In the genomic region with DNA sequence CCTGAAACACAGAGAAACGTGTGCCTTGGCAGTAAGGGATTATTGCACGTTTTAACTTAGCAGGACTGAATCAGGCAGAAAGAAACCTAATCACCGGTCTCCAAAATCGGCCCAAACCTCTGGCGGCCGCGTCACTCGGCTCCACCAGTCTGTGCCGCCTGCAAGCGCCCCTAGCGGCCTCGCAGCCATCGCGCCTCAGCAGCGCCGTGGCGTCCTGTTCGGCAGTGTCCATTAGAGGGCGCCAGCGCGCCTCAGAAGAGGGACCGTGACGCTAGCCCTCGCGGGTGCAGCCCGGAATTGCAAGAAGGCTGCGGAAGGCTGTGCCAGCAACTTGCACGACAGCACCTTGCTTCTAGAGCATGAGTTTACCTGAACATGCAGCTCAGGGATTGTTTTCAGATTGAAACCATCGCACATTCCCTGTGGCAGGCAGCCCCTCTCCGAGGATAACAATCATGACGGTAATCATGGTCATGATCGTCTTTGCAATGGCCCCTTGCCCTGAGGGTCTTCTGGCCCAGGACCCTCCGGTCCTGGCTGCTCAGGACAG, we compare ENCODE assay signal across 8 cellular contexts.
DNase-seq lines count a peak whose midpoint lies in the region; ATAC-seq and TF ChIP-seq lines count a peak whose summit lies in the region.

No MANE protein-coding gene starts in this region.

- peak overlapping the region; percentile 96 to 98 for H3K27ac Mint-ChIP-seq in natural killer cell
- peak overlapping the region; percentile 91 for H3K27ac Mint-ChIP-seq in stimulated activated naive B cell treated with anti-CD40 and anti-IgM and Interleukin-4, amounts not matched to agents 10 μg/mL and 1 μg/mL and 100 μg/mL, for 72 hours

- H3K27me3 Mint-ChIP-seq in natural killer cell (ENCODE audit: low read depth in 2 of 2), result no peaks in the 10 kb centered on the region
- H3K27me3 Mint-ChIP-seq in stimulated activated naive B cell treated with anti-CD40 and anti-IgM and Interleukin-4, amounts not matched to agents 10 μg/mL and 1 μg/mL and 100 μg/mL, for 72 hours, result peaks cover 12 to 16% of the 10 kb centered on the region in 2 donors

- peak; percentile 99 for DNase-seq in ELF-1 (ENCODE audit: low read depth, low spot score)
- DNase-seq in H7, result peak; percentile 94
- peak; percentile 97 for DNase-seq in LoVo (ENCODE audit: low spot score)
- peak; percentile 92 for DNase-seq in RPMI8226
- peak; percentile 94 for DNase-seq in activated T-helper 9 cell treated with anti-CD3 and anti-CD28 coated beads, Interleukin-2, amount 50 U/mL, for 16 hours (ENCODE audit: low read depth)
- DNase-seq in fibroblast of pulmonary artery (ENCODE audit: low read depth), result peak; percentile 96
- peak; percentile 99 for DNase-seq in natural killer cell
- DNase-seq in stimulated activated naive B cell treated with anti-CD40 and anti-IgM and Interleukin-4, amounts not matched to agents 10 μg/mL and 1 μg/mL and 100 μg/mL, for 72 hours, result peak; percentile 96

- intact Hi-C loops in natural killer cell (cut with micrococcal nuclease), result loop anchor here (1.0 to 10.0 kb wide), 6 partner anchors 82 to 748 kb away; partner anchors contain the start of genes BCAS2, NRAS and OLFML3

- peak; percentile 84 to 98 (median 88) for ATAC-seq in natural killer cell
- ATAC-seq in stimulated activated naive B cell treated with anti-CD40 and anti-IgM and Interleukin-4, amounts not matched to agents 10 μg/mL and 1 μg/mL and 100 μg/mL, for 72 hours (replicated peaks), result peak; percentile 100

- no peaks in the 10 kb centered on the region for H3K36me3 Mint-ChIP-seq in natural killer cell
- H3K36me3 Mint-ChIP-seq in stimulated activated naive B cell treated with anti-CD40 and anti-IgM and Interleukin-4, amounts not matched to agents 10 μg/mL and 1 μg/mL and 100 μg/mL, for 72 hours, result no peaks in the 10 kb centered on the region

- peaks cover 50 to 52% of the 10 kb centered on the region in 2 donors for H3K4me1 Mint-ChIP-seq in natural killer cell
- H3K4me1 Mint-ChIP-seq in stimulated activated naive B cell treated with anti-CD40 and anti-IgM and Interleukin-4, amounts not matched to agents 10 μg/mL and 1 μg/mL and 100 μg/mL, for 72 hours, result peaks cover 6 to 15% of the 10 kb centered on the region in 2 donors

- H3K27me3 ChIP-seq in H7 (ENCODE audit: control insufficient read depth, insufficient read depth, low read length), result peaks cover 11% of the 10 kb centered on the region

- H3K36me3 ChIP-seq in H7 (replicated peaks; ENCODE audit: control insufficient read depth, insufficient read depth, low read length), result no peaks in the 10 kb centered on the region

- H3K4me3 ChIP-seq in H7 (ENCODE audit: insufficient read depth, low read depth, low read length) (peak overlapping the region; percentile 44), fibroblast of pulmonary artery (replicated peaks; ENCODE audit: low read depth, low read length) (peak overlapping the region; percentile 62)

- H3K9me3 Mint-ChIP-seq in natural killer cell, result no peaks in the 10 kb centered on the region
- no peaks in the 10 kb centered on the region for H3K9me3 Mint-ChIP-seq in stimulated activated naive B cell treated with anti-CD40 and anti-IgM and Interleukin-4, amounts not matched to agents 10 μg/mL and 1 μg/mL and 100 μg/mL, for 72 hours

- H3K4me3 Mint-ChIP-seq in natural killer cell, result peak overlapping the region; percentile 93
- H3K4me3 Mint-ChIP-seq in stimulated activated naive B cell treated with anti-CD40 and anti-IgM and Interleukin-4, amounts not matched to agents 10 μg/mL and 1 μg/mL and 100 μg/mL, for 72 hours, result peak overlapping the region; percentile 84 to 96

- no peak for TF ChIP-seq CTCF in fibroblast of pulmonary artery (IDR thresholded peaks at IDR 0.05; ENCODE audit: low read length, missing control alignments)
- TF ChIP-seq CTCF in natural killer cell (IDR thresholded peaks at IDR 0.05), result peak; percentile 100

Comparison
In these comparisons a context has a peak if more than half of its experiments do, and no peak if none do; other contexts are left out.
1. Peak in every context shown above with its lines: DNase-seq, ATAC-seq and H3K4me3 ChIP-seq.